9 cellular contexts compared by ENCODE assay signal in the genomic region with DNA sequence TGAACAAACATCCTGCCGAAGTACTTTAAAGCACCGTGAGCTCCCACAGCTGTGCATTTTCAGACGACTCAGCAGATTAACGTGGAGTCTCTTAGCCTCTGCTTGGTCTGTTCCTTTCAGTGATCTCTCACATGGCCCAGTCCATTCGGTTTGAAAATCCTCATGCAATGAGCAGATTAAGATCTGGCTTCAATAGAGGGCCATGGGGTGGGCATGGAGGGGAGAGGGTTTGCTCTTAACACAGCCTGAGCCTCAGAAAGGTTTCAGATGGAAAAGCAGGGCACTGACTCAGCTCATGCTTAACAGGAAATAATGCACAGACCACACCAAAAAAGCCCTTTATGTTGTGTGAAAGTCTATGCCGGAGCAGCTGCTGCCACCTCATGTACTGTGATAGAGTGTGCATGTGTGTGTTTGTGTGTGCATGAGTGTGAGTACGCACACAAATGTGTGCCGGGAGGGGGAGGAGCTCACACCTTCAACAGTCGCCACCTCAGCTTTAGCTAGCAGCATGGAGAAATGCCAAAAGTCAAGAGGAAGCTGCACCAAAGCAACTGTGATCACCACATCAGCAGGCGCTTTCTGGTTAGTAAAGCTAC. TPM values are rescaled to one million over a fixed set of nuclear protein-coding genes. Genes with fewer than 3 reads are reported as not detected.
A peak's percentile ranks its signal among the peaks of the same experiment; 100 is the strongest.
DNase-seq lines count a peak whose midpoint lies in the region; ATAC-seq and TF ChIP-seq lines count a peak whose summit lies in the region.
"Not testable (repeated sequence)": the region's sequence is repeated elsewhere in the genome, so short reads cannot be mapped to it uniquely, and the experiment has no call there.
"Had no signal": no experiment of that assay in that cellular context is flagged by ENCODE, and none has a peak within 500 bp of the region (broad histone marks: within the 10 kb centered on the region; RNA-seq: fewer than 3 reads in every experiment).

No MANE protein-coding gene starts in this region.

- H2AFZ ChIP-seq in GM23248 = peak overlapping the region; percentile 29; the same call in 1 of the 2 replicates
- H2AFZ ChIP-seq in mesenchymal stem cell (ENCODE audit: low read depth, low read length) = not testable (repeated sequence)

- not testable (repeated sequence) for H3K79me1 ChIP-seq in mesenchymal stem cell (replicated peaks; ENCODE audit: low read length, poor library complexity, severe bottlenecking)

- not testable (repeated sequence) for TF ChIP-seq EP300 in transverse colon (IDR thresholded peaks at IDR 0.05; ENCODE audit: low read depth)

- H4K8ac ChIP-seq in mesenchymal stem cell (ENCODE audit: low read length) = not testable (repeated sequence)

- 22 to 29% methylated on average over 9 to 10 of the region's 10 CpGs for WGBS in GM23248 (ENCODE audit: low coverage in 1 of 2, low lambda C conversion rate in 2 of 2, missing lambda C conversion rate in 2 of 2), 2 experiments
- WGBS in body of pancreas, 2 donors = 6 to 9% methylated on average over 8 to 10 of the region's 10 CpGs
- WGBS in mesenchymal stem cell = 8% methylated on average over 8 of the region's 10 CpGs
- 8% methylated on average over 10 of the region's 10 CpGs; no CpG with 5 or more reads in 1 of the 2 donors for WGBS in transverse colon (ENCODE audit: low coverage in 1 of 2), 2 donors

- H3K36me3 ChIP-seq in GM23248 (ENCODE audit: low read depth); RWPE2 (ENCODE audit: low read depth); body of pancreas (replicated peaks in 1 of 2; ENCODE audit: insufficient read depth in 1 of 2, low read depth in 2 of 2); mesenchymal stem cell (ENCODE audit: control insufficient read depth in 1 of 2, insufficient read depth in 2 of 2, low read depth in 1 of 2, low read length in 2 of 2); transverse colon: not testable (repeated sequence)

- not testable (repeated sequence) for H3K4me2 ChIP-seq in GM23248 (ENCODE audit: unreplicated experiment); mesenchymal stem cell (ENCODE audit: low read length, poor library complexity, severe bottlenecking)

- not testable (repeated sequence) for H3K9ac ChIP-seq in GM23248; mesenchymal stem cell (ENCODE audit: low read length)

- H4K91ac ChIP-seq in mesenchymal stem cell (ENCODE audit: low read length) = not testable (repeated sequence)

- H3K27me3 ChIP-seq in GM23248 (replicated peaks; ENCODE audit: insufficient read depth); RWPE2 (ENCODE audit: insufficient read depth, poor library complexity, severe bottlenecking); body of pancreas; mesenchymal stem cell (ENCODE audit: control insufficient read depth in 1 of 2, insufficient read depth in 1 of 2, low read length in 2 of 2); transverse colon: not testable (repeated sequence)

- not testable (repeated sequence) for H2BK12ac ChIP-seq in mesenchymal stem cell (ENCODE audit: low read length in 2 of 2)

- H3K79me2 ChIP-seq in GM23248 (ENCODE audit: insufficient read depth) = not testable (repeated sequence)

- not testable (repeated sequence) for H3K9me3 ChIP-seq in GM23248 (ENCODE audit: low read depth); RWPE2 (ENCODE audit: severe bottlenecking); body of pancreas; mesenchymal stem cell (ENCODE audit: control insufficient read depth, low read length); transverse colon

- not testable (repeated sequence) for H3K4ac ChIP-seq in mesenchymal stem cell (ENCODE audit: low read depth in 1 of 2, low read length in 2 of 2)

- not testable (repeated sequence) for H3K23ac ChIP-seq in mesenchymal stem cell (ENCODE audit: low read length in 2 of 2)

- H4K20me1 ChIP-seq in GM23248 (ENCODE audit: insufficient read depth) = not testable (repeated sequence)

- not testable (repeated sequence) for H3F3A ChIP-seq in GM23248 (ENCODE audit: insufficient read depth)

- H2AK5ac ChIP-seq in mesenchymal stem cell (ENCODE audit: low read length, severe bottlenecking) = not testable (repeated sequence)

- in situ Hi-C loops in GM23248 (cut with MboI); transverse colon (cut with MboI; ENCODE audit: low pct_ligation_motif_present in 1 of 4, low pct_unique_long_range_greater_than_20kb in 1 of 4, low sequenced_read_pairs in 3 of 4): not testable (repeated sequence)

- H3K4me3 ChIP-seq in GM23248; RWPE2 (ENCODE audit: severe bottlenecking); body of pancreas; mesenchymal stem cell (ENCODE audit: insufficient read depth in 1 of 2, low read depth in 1 of 2, low read length in 2 of 2); transverse colon: not testable (repeated sequence)

- not testable (repeated sequence) for H3K4me1 ChIP-seq in GM23248 (ENCODE audit: insufficient read depth); RWPE2 (ENCODE audit: insufficient read depth, poor library complexity, severe bottlenecking); body of pancreas; mesenchymal stem cell (ENCODE audit: control insufficient read depth, insufficient read depth, low read depth, low read length); transverse colon

- not testable (repeated sequence) for H3K14ac ChIP-seq in mesenchymal stem cell (ENCODE audit: low read length in 2 of 2)

- intact Hi-C loops in body of pancreas (cut with DNase I); transverse colon (cut with DNase I; ENCODE audit: low total_unique reads): not testable (repeated sequence)

- H3K18ac ChIP-seq in mesenchymal stem cell (ENCODE audit: low read depth in 1 of 2, low read length in 2 of 2) = not testable (repeated sequence)

- H2BK15ac ChIP-seq in mesenchymal stem cell (ENCODE audit: low read depth, poor library complexity, severe bottlenecking) = not testable (repeated sequence)

- not testable (repeated sequence) for TF ChIP-seq POLR2A in body of pancreas (IDR thresholded peaks at IDR 0.05); transverse colon (IDR thresholded peaks at IDR 0.05)

- ATAC-seq in GM18520 (IDR thresholded peaks at IDR 0.05; ENCODE audit: unreplicated experiment) (peak; percentile 63), HG03558 (IDR thresholded peaks at IDR 0.05; ENCODE audit: extremely low read depth, unreplicated experiment) (peak; percentile 67), RWPE2 (ENCODE audit: low read depth) (peak; percentile 58; the same call in 2 of the 3 replicates), body of pancreas (peak; percentile 62)

- H2BK5ac ChIP-seq in mesenchymal stem cell (ENCODE audit: low read depth, low read length, poor library complexity, severe bottlenecking) = not testable (repeated sequence)

- DNase-seq in GM23248 (peak; percentile 7), body of pancreas (peak in 1 of 4 donors; percentile 40), mesenchymal stem cell (peak; percentile 24), transverse colon (peak; percentile 35)
- DNase-seq in RWPE2 (ENCODE audit: low spot score) = not testable (repeated sequence)
- peak; percentile 66 for DNase-seq in activated CD8-positive, alpha-beta memory T cell treated with anti-CD3 and anti-CD28 coated beads for 24 hours

- not testable (repeated sequence) for H2BK120ac ChIP-seq in mesenchymal stem cell (ENCODE audit: low read depth, low read length)

- H3K9me2 ChIP-seq in GM23248 (ENCODE audit: insufficient read depth) = not testable (repeated sequence)

- TF ChIP-seq CTCF in RWPE2 (IDR thresholded peaks at IDR 0.05; ENCODE audit: poor library complexity, severe bottlenecking); body of pancreas (IDR thresholded peaks at IDR 0.05); transverse colon (IDR thresholded peaks at IDR 0.05): not testable (repeated sequence)

- H3K27ac ChIP-seq in GM23248; RWPE2 (ENCODE audit: poor library complexity, severe bottlenecking); body of pancreas; mesenchymal stem cell (ENCODE audit: low read length, poor library complexity, severe bottlenecking): not testable (repeated sequence)
- peak overlapping the region in 1 of 4 donors; percentile 5 for H3K27ac ChIP-seq in transverse colon

RNA-seq across cellular contexts. Expression of gene WASHC1, which starts 33.9 kb away (rescaled TPM):
- 3.1 and 6.2 TPM in 2 replicates for total RNA-seq in GM23248 (2014; rRNA removed; shearing (Covaris generic))
- 7.7 and 9.0 TPM in 2 replicates for polyA plus RNA-seq in GM23248 (2016; fragmentation: Nextera tagmentation; extraction: Ambion mirVana)
- total RNA-seq in body of pancreas (10 to 100 TPM in 1 of 2 donors, 1 to 10 TPM in 1; 6.2 to 15.5 TPM), transverse colon (10 to 100 TPM in 1 of 4 donors, 1 to 10 TPM in 3; 6.0 to 12.9 (median 8.4) TPM)
- polyA plus RNA-seq in mesenchymal stem cell (2013, experiment 1 of 2) = 5.5 TPM
- 5.0 TPM for polyA plus RNA-seq in mesenchymal stem cell (2013, experiment 2 of 2)

RNA-seq across cellular contexts. Expression of gene FOXD4, which starts 55.1 kb away (rescaled TPM):
- 0.63 TPM in 1 of 2 replicates, not detected in the other for total RNA-seq in GM23248 (2014; rRNA removed; shearing (Covaris generic))
- 0.09 and 0.15 TPM in 2 replicates for polyA plus RNA-seq in GM23248 (2016; fragmentation: Nextera tagmentation; extraction: Ambion mirVana)
- total RNA-seq in body of pancreas = under 1 TPM in 1 of 2 donors, not detected in 1; 0.99 TPM
- polyA plus RNA-seq in mesenchymal stem cell (2013, experiment 1 of 2) = 0.10 TPM
- 0.10 TPM for polyA plus RNA-seq in mesenchymal stem cell (2013, experiment 2 of 2)
- total RNA-seq in transverse colon = under 1 TPM in 2 of 4 donors, not detected in 2; 0.27 to 0.32 TPM
- total RNA-seq: right atrium auricular region had no signal
